ENCODE assay signal across 20 cellular contexts in genomic region chr5:147788023-147788422, GRCh38. TPM values are rescaled to one million over a fixed set of nuclear protein-coding genes. Genes with fewer than 3 reads are reported as not detected.
A peak's percentile ranks its signal among the peaks of the same experiment; 100 is the strongest.
DNase-seq lines count a peak whose midpoint lies in the region; ATAC-seq and TF ChIP-seq lines count a peak whose summit lies in the region.
"Had no signal": no experiment of that assay in that cellular context is flagged by ENCODE, and none has a peak within 500 bp of the region (broad histone marks: within the 10 kb centered on the region; RNA-seq: fewer than 3 reads in every experiment).

No MANE protein-coding gene starts in this region.

- H3K9me3 ChIP-seq in muscle layer of duodenum (ENCODE audit: control insufficient read depth in 1 of 2, low read length in 2 of 2) (no peaks in the 10 kb centered on the region), uterus (no peaks in the 10 kb centered on the region)
- H3K9me3 ChIP-seq: BLaER1, Caco-2 had no signal

- H3K36me3 Mint-ChIP-seq in activated T-helper 17 cell treated with anti-CD3 and anti-CD28 coated beads, Interleukin-2, amount 50 U/mL, for 72 hours (ENCODE audit: low read depth): no peaks in the 10 kb centered on the region
- H3K36me3 Mint-ChIP-seq in activated T-cell treated with anti-CD3 and anti-CD28 coated beads, Interleukin-2, amount 50 U/mL, for 4 hours (ENCODE audit: insufficient read depth): no peaks in the 10 kb centered on the region
- H3K36me3 Mint-ChIP-seq: CD4-positive, CD25-positive, alpha-beta regulatory T cell; CD8-positive, alpha-beta T cell had no signal

- TF ChIP-seq CTCF in uterus (IDR thresholded peaks at IDR 0.05) (no peak), GM20000 (IDR thresholded peaks at IDR 0.05; ENCODE audit: extremely low read depth, missing control alignments) (no peak)

- H3K27me3 Mint-ChIP-seq in activated T-helper 17 cell treated with anti-CD3 and anti-CD28 coated beads, Interleukin-2, amount 50 U/mL, for 72 hours: no peaks in the 10 kb centered on the region
- H3K27me3 Mint-ChIP-seq in activated T-cell treated with anti-CD3 and anti-CD28 coated beads, Interleukin-2, amount 50 U/mL, for 4 hours (ENCODE audit: low read depth): no peaks in the 10 kb centered on the region
- H3K27me3 Mint-ChIP-seq: CD4-positive, CD25-positive, alpha-beta regulatory T cell had no signal

- intact Hi-C loops in sciatic nerve (cut with DNase I): no loop called here
- intact Hi-C loops in uterus (cut with DNase I; ENCODE audit: low total_unique reads): no loop called here

- ATAC-seq in activated T-helper 17 cell treated with anti-CD3 and anti-CD28 coated beads, Interleukin-2, amount 50 U/mL, for 72 hours (replicated peaks): peak; percentile 31
- peak; percentile 80 for ATAC-seq in sciatic nerve
- ATAC-seq in activated T-cell treated with anti-CD3 and anti-CD28 coated beads, Interleukin-2, amount 50 U/mL, for 4 hours: no peak
- ATAC-seq in stimulated activated naive CD8-positive, alpha-beta T cell treated with anti-CD3 and anti-CD28 coated beads, Interleukin-15, Interleukin-2, amounts not matched to agents 100 U/mL and 50 U/mL, for 24 hours: no peak
- ATAC-seq: CD8-positive, alpha-beta T cell; GM23338; HCT116 had no signal

- no peak overlapping the region for H3K4me3 ChIP-seq in muscle layer of duodenum (ENCODE audit: low read depth in 1 of 2, low read length in 2 of 2)
- no peak overlapping the region for H3K4me3 ChIP-seq in uterus
- H3K4me3 ChIP-seq: BLaER1, GM23338 had no signal

- no peak overlapping the region for H3K27ac Mint-ChIP-seq in activated T-helper 17 cell treated with anti-CD3 and anti-CD28 coated beads, Interleukin-2, amount 50 U/mL, for 72 hours
- H3K27ac Mint-ChIP-seq: B cell; CD4-positive, CD25-positive, alpha-beta regulatory T cell; CD8-positive, alpha-beta T cell; GM23338; H9 had no signal

- H3K9me3 Mint-ChIP-seq in activated T-helper 17 cell treated with anti-CD3 and anti-CD28 coated beads, Interleukin-2, amount 50 U/mL, for 72 hours: no peaks in the 10 kb centered on the region
- no peaks in the 10 kb centered on the region for H3K9me3 Mint-ChIP-seq in activated T-cell treated with anti-CD3 and anti-CD28 coated beads, Interleukin-2, amount 50 U/mL, for 4 hours
- H3K9me3 Mint-ChIP-seq: CD8-positive, alpha-beta T cell; GM23338; H9 had no signal

- H3K4me1 Mint-ChIP-seq in activated T-helper 17 cell treated with anti-CD3 and anti-CD28 coated beads, Interleukin-2, amount 50 U/mL, for 72 hours: peaks cover 6% of the 10 kb centered on the region
- peaks cover 1% of the 10 kb centered on the region for H3K4me1 Mint-ChIP-seq in activated T-cell treated with anti-CD3 and anti-CD28 coated beads, Interleukin-2, amount 50 U/mL, for 4 hours (ENCODE audit: low read depth)
- H3K4me1 Mint-ChIP-seq: B cell; CD4-positive, CD25-positive, alpha-beta regulatory T cell had no signal

- H3K27me3 ChIP-seq in muscle layer of duodenum (ENCODE audit: low read depth, low read length): no peaks in the 10 kb centered on the region
- H3K27me3 ChIP-seq in uterus: no peaks in the 10 kb centered on the region
- H3K27me3 ChIP-seq: BLaER1 had no signal

- DNase-seq in sciatic nerve (ENCODE audit: low spot score): no peak
- DNase-seq in uterus: no peak
- no peak for DNase-seq in activated T-cell treated with anti-CD3 and anti-CD28 coated beads, Interleukin-2, amount 50 U/mL, for 4 hours
- no peak for DNase-seq in GM20000 (ENCODE audit: low spot score)
- DNase-seq in stimulated activated naive CD8-positive, alpha-beta T cell treated with anti-CD3 and anti-CD28 coated beads, Interleukin-15, Interleukin-2, amounts not matched to agents 100 U/mL and 50 U/mL, for 24 hours: no peak
- DNase-seq: Caco-2; CD4-positive, CD25-positive, alpha-beta regulatory T cell; CD8-positive, alpha-beta T cell; DMS153; DND-41; H9 had no signal

- no peak for TF ChIP-seq POLR2A in uterus (IDR thresholded peaks at IDR 0.05)

- H3K4me1 ChIP-seq in muscle layer of duodenum (ENCODE audit: control insufficient read depth in 1 of 2, insufficient read depth in 2 of 2, low read length in 2 of 2): no peaks in the 10 kb centered on the region
- H3K4me1 ChIP-seq in uterus: no peaks in the 10 kb centered on the region
- H3K4me1 ChIP-seq: Caco-2 had no signal

- no peaks in the 10 kb centered on the region for H3K36me3 ChIP-seq in muscle layer of duodenum (ENCODE audit: control insufficient read depth in 1 of 2, insufficient read depth in 2 of 2, low read length in 2 of 2)
- H3K36me3 ChIP-seq in uterus: no peaks in the 10 kb centered on the region
- H3K36me3 ChIP-seq: BLaER1 had no signal

- peak overlapping the region; percentile 16 for H3K27ac ChIP-seq in muscle layer of duodenum (ENCODE audit: low read length)
- peak overlapping the region; percentile 48 to 64 for H3K27ac ChIP-seq in uterus
- H3K27ac ChIP-seq: 22Rv1, BLaER1, C4-2B had no signal

- H3K4me3 Mint-ChIP-seq in activated T-helper 17 cell treated with anti-CD3 and anti-CD28 coated beads, Interleukin-2, amount 50 U/mL, for 72 hours: no peak overlapping the region
- H3K4me3 Mint-ChIP-seq in activated T-cell treated with anti-CD3 and anti-CD28 coated beads, Interleukin-2, amount 50 U/mL, for 4 hours: no peak overlapping the region
- H3K4me3 Mint-ChIP-seq: B cell; CD4-positive, CD25-positive, alpha-beta regulatory T cell; CD8-positive, alpha-beta T cell; GM23338; H9 had no signal

RNA-seq across cellular contexts. Expression of gene JAKMIP2, which starts 5.5 kb away (rescaled TPM):
- 1 to 10 TPM; 2.4 to 4.3 TPM for total RNA-seq in activated T-helper 17 cell treated with anti-CD3 and anti-CD28 coated beads, Interleukin-2, amount 50 U/mL, for 72 hours
- 14.6 TPM for total RNA-seq in sciatic nerve
- 1 to 10 TPM in 3 of 4 donors, under 1 TPM in 1; 0.29 to 9.3 (median 5.0) TPM for total RNA-seq in uterus
- 1 to 10 TPM in 1 of 3 donors, under 1 TPM in 2; 0.56 to 1.3 (median 0.76) TPM for total RNA-seq in activated T-cell treated with anti-CD3 and anti-CD28 coated beads, Interleukin-2, amount 50 U/mL, for 4 hours

RNA-seq across cellular contexts. Expression of gene SPINK1, which starts 43.4 kb away (rescaled TPM):
- total RNA-seq in activated T-helper 17 cell treated with anti-CD3 and anti-CD28 coated beads, Interleukin-2, amount 50 U/mL, for 72 hours: not detected
- total RNA-seq in sciatic nerve (2.8 TPM), uterus (not detected)
- 1 to 10 TPM; 1.5 to 4.7 (median 2.0) TPM for total RNA-seq in activated T-cell treated with anti-CD3 and anti-CD28 coated beads, Interleukin-2, amount 50 U/mL, for 4 hours
- total RNA-seq: B cell; CD4-positive, CD25-positive, alpha-beta regulatory T cell; CD8-positive, alpha-beta T cell; GM23338; H4 had no signal

Comparison
In these comparisons a context has a peak if more than half of its experiments do, and no peak if none do; other contexts are left out.
1. ATAC-seq: peak in activated T-helper 17 cell treated with anti-CD3 and anti-CD28 coated beads, Interleukin-2, amount 50 U/mL, for 72 hours (single experiment) and sciatic nerve (single experiment); none in activated T-cell treated with anti-CD3 and anti-CD28 coated beads, Interleukin-2, amount 50 U/mL, for 4 hours (0 of 2) and stimulated activated naive CD8-positive, alpha-beta T cell treated with anti-CD3 and anti-CD28 coated beads, Interleukin-15, Interleukin-2, amounts not matched to agents 100 U/mL and 50 U/mL, for 24 hours (single experiment).